In genomic region chr3:43676440-43676839, GRCh38 we compare ENCODE assay signal across 18 cellular contexts.
"Had no signal": no experiment of that assay in that cellular context is flagged by ENCODE, and none has a peak within 500 bp of the region (broad histone marks: within the 10 kb centered on the region; RNA-seq: fewer than 3 reads in every experiment).

No MANE protein-coding gene starts in this region.

- H3K36me3 ChIP-seq: heart left ventricle, spleen had no signal

- H3K4me1 ChIP-seq: heart left ventricle, psoas muscle, spleen, testis, tibial nerve had no signal

- H3K27me3 ChIP-seq: dorsolateral prefrontal cortex, heart left ventricle, spleen, testis, tibial nerve had no signal

- H3K4me3 ChIP-seq: coronary artery, dorsolateral prefrontal cortex, heart left ventricle, psoas muscle, spleen, testis, tibial nerve had no signal

- H3K4me3 Mint-ChIP-seq: naive thymus-derived CD4-positive, alpha-beta T cell; nephron progenitor cell; stimulated activated naive B cell treated with anti-CD40 and anti-IgM and Interleukin-4, amounts not matched to agents 10 μg/mL and 1 μg/mL and 100 μg/mL, for 72 hours; stimulated activated naive CD8-positive, alpha-beta T cell treated with anti-CD3 and anti-CD28 coated beads, Interleukin-15, amount 100 ng/mL, for 72 hours had no signal

- H3K27ac ChIP-seq: coronary artery, dorsolateral prefrontal cortex, heart left ventricle, psoas muscle, testis, tibial nerve had no signal

- H3K4me1 Mint-ChIP-seq: naive thymus-derived CD4-positive, alpha-beta T cell; stimulated activated naive B cell treated with anti-CD40 and anti-IgM and Interleukin-4, amounts not matched to agents 10 μg/mL and 1 μg/mL and 100 μg/mL, for 72 hours; stimulated activated naive CD8-positive, alpha-beta T cell treated with anti-CD3 and anti-CD28 coated beads, Interleukin-15, amount 100 ng/mL, for 72 hours had no signal

- DNase-seq: dorsolateral prefrontal cortex; effector CD8-positive, alpha-beta T cell; heart left ventricle; hippocampal formation; kidney glomerular epithelial cell; mammary epithelial cell; naive thymus-derived CD4-positive, alpha-beta T cell; nephron progenitor cell; psoas muscle; spleen; stimulated activated CD4-positive, alpha-beta T cell treated with anti-CD3 and anti-CD28 coated beads, Interleukin-15, amount 100 ng/mL, for 24 hours; stimulated activated CD4-positive, alpha-beta T cell treated with anti-CD3 and anti-CD28 coated beads, Interleukin-1b, Interleukin-23, amount 100 ng/mL, for 48 hours; stimulated activated CD4-positive, alpha-beta T cell treated with anti-CD3 and anti-CD28 coated beads, Interleukin-4, amount 100 ng/mL, for 4 hours; stimulated activated naive B cell treated with anti-CD40 and anti-IgM and Interleukin-4, amounts not matched to agents 10 μg/mL and 1 μg/mL and 100 μg/mL, for 72 hours; stimulated activated naive CD8-positive, alpha-beta T cell treated with anti-CD3 and anti-CD28 coated beads, Interleukin-15, amount 100 ng/mL, for 72 hours; testis had no signal

- H3K27ac Mint-ChIP-seq: naive thymus-derived CD4-positive, alpha-beta T cell; nephron progenitor cell; stimulated activated naive B cell treated with anti-CD40 and anti-IgM and Interleukin-4, amounts not matched to agents 10 μg/mL and 1 μg/mL and 100 μg/mL, for 72 hours; stimulated activated naive CD8-positive, alpha-beta T cell treated with anti-CD3 and anti-CD28 coated beads, Interleukin-15, amount 100 ng/mL, for 72 hours had no signal

- H3K9me3 ChIP-seq: psoas muscle, testis had no signal

- H3K27me3 Mint-ChIP-seq: stimulated activated naive CD8-positive, alpha-beta T cell treated with anti-CD3 and anti-CD28 coated beads, Interleukin-15, amount 100 ng/mL, for 72 hours had no signal
